In the genomic region with DNA sequence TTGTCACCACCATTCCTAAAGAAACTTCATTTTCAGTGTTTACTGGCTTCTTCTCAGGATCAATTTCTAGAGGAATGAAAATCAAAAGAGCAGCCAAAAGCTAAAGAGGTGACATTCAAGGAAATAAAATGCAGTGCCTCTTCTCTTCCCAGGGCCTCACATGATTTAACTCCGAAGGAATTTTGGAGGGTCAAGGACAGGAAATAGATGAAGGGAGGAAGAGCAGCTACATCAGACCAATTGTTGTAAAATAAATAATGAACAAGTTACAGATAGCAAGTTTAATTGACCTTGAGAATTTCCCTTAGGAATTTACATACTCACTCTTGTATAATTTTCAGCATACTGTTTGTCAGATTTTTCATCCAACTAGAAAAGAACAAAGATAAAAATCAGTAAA, we compare ENCODE assay signal across 14 cellular contexts.
DNase-seq lines count a peak whose midpoint lies in the region; ATAC-seq and TF ChIP-seq lines count a peak whose summit lies in the region.
"Had no signal": no experiment of that assay in that cellular context is flagged by ENCODE, and none has a peak within 500 bp of the region (broad histone marks: within the 10 kb centered on the region; RNA-seq: fewer than 3 reads in every experiment).

No MANE protein-coding gene starts in this region.

- DNase-seq in heart right ventricle (no peak), Right ventricle myocardium superior (no peak), cardiac fibroblast (ENCODE audit: low read depth in 2 of 2) (peak; percentile 67 to 75), left kidney (ENCODE audit: low read depth, low spot score) (peak; percentile 43), SIG-M5 (lab: John Stamatoyannopoulos, UW) (no peak)
- DNase-seq in activated T-cell treated with anti-CD3 and anti-CD28 coated beads, Interleukin-2, amount 50 U/mL, for 48 hours, result no peak
- DNase-seq: activated CD4-positive, alpha-beta T cell treated with anti-CD3 and anti-CD28 coated beads, Interleukin-2, amount 10 ng/mL, durations not matched to agents 24 days and 14 days; H7; immature natural killer cell; NCI-H69; pancreas had no signal

- ATAC-seq in heart right ventricle, result peak in 6 of 8 donors; percentile 40 to 69 (median 60)
- ATAC-seq in Right ventricle myocardium superior (ENCODE audit: poor library complexity), result no peak
- ATAC-seq in GM18519 (IDR thresholded peaks at IDR 0.05; ENCODE audit: low FRiP score, unreplicated experiment), result no peak
- ATAC-seq in HG03159 (IDR thresholded peaks at IDR 0.05; ENCODE audit: unreplicated experiment), result no peak

- H3K27ac ChIP-seq in heart right ventricle, result peak overlapping the region in 8 of 10 donors; percentile 41 to 76 (median 48)
- H3K27ac ChIP-seq: pancreas had no signal

- H3K4me3 ChIP-seq in heart right ventricle (no peak overlapping the region), cardiac fibroblast (replicated peaks in 1 of 2; ENCODE audit: low read depth in 2 of 2, low read length in 2 of 2) (no peak overlapping the region)
- H3K4me3 ChIP-seq: pancreas, tibial nerve had no signal

- no peaks in the 10 kb centered on the region for H3K9me3 ChIP-seq in heart right ventricle
- H3K9me3 ChIP-seq: pancreas, tibial nerve had no signal

- peaks cover 0 to 52% (median 3%) of the 10 kb centered on the region in 9 donors for H3K36me3 ChIP-seq in heart right ventricle
- H3K36me3 ChIP-seq: pancreas had no signal

- intact Hi-C loops in heart right ventricle (cut with DNase I) (loop anchor here in 1 of 10 donors (10.0 kb wide), 1 partner anchor 119 kb away; no protein-coding TSS in a partner anchor), Right ventricle myocardium superior (cut with DNase I) (no loop called here)

- peaks cover 0 to 34% (median 19%) of the 10 kb centered on the region in 9 donors for H3K4me1 ChIP-seq in heart right ventricle

- TF ChIP-seq CTCF in heart right ventricle (IDR thresholded peaks at IDR 0.05), result no peak
- no peak for TF ChIP-seq CTCF in cardiac fibroblast (IDR thresholded peaks at IDR 0.05; ENCODE audit: low read depth, low read length)

- no peaks in the 10 kb centered on the region for H3K27me3 ChIP-seq in heart right ventricle
- H3K27me3 ChIP-seq: pancreas, tibial nerve had no signal

- 5 to 8% methylated on average over 1 of the region's 1 CpG for WGBS in heart right ventricle, 2 donors

Comparison
In these comparisons a context has a peak if more than half of its experiments do, and no peak if none do; other contexts are left out.
1. ATAC-seq: peak in heart right ventricle (6 of 8); none in Right ventricle myocardium superior (single experiment), GM18519 (single experiment) and HG03159 (single experiment).
2. DNase-seq: peak in cardiac fibroblast (2 of 2) and left kidney (single experiment); none in heart right ventricle (0 of 2), Right ventricle myocardium superior (single experiment), activated T-cell treated with anti-CD3 and anti-CD28 coated beads, Interleukin-2, amount 50 U/mL, for 48 hours (0 of 2) and SIG-M5 (single experiment).